ENCODE assay signal across 12 cellular contexts in genomic region chr1:58618303-58618702, GRCh38. TPM values are rescaled to one million over a fixed set of nuclear protein-coding genes. Genes with fewer than 3 reads are reported as not detected.
DNase-seq lines count a peak whose midpoint lies in the region; ATAC-seq, FAIRE-seq and TF ChIP-seq lines count a peak whose summit lies in the region.
"Had no signal": no experiment of that assay in that cellular context is flagged by ENCODE, and none has a peak within 500 bp of the region (broad histone marks: within the 10 kb centered on the region; RNA-seq: fewer than 3 reads in every experiment).

No MANE protein-coding gene starts in this region.

- no peak overlapping the region for H3K18ac ChIP-seq in mesenchymal stem cell (ENCODE audit: low read depth in 1 of 2, low read length in 2 of 2)

- no peak overlapping the region for H3K14ac ChIP-seq in mesenchymal stem cell (ENCODE audit: low read length in 2 of 2)

- no peak overlapping the region for H4K91ac ChIP-seq in mesenchymal stem cell (ENCODE audit: low read length)

- no peak overlapping the region for H2AFZ ChIP-seq in mesenchymal stem cell (ENCODE audit: low read depth, low read length)

- DNase-seq in AML-193 (lab: John Stamatoyannopoulos, UW): peak; percentile 53 to 63
- peak; percentile 28 for DNase-seq in HTR-8/SVneo (ENCODE audit: insufficient read length, low spot score)
- DNase-seq in MCF 10A (ENCODE audit: unreplicated experiment): peak; percentile 99
- peak; percentile 94 for DNase-seq in mesenchymal stem cell
- DNase-seq in stimulated activated CD4-positive, alpha-beta T cell treated with anti-CD3 and anti-CD28 coated beads, Interleukin-15, amount 100 ng/mL, for 24 hours: no peak
- DNase-seq in endodermal cell: no peak
- DNase-seq in germinal center (ENCODE audit: low spot score): no peak
- DNase-seq: activated gamma-delta T cell, NCI-H345 had no signal

- H3K9me3 ChIP-seq in mesenchymal stem cell (ENCODE audit: control insufficient read depth, low read length): no peaks in the 10 kb centered on the region
- H3K9me3 ChIP-seq in endodermal cell (ENCODE audit: control insufficient read depth, low read length): no peaks in the 10 kb centered on the region

- H3K36me3 Mint-ChIP-seq in MCF 10A (ENCODE audit: insufficient read depth, unreplicated experiment) (peaks cover 12% of the 10 kb centered on the region), endodermal cell (ENCODE audit: low read depth) (peaks cover 4% of the 10 kb centered on the region)

- POLR2A ChIA-PET in MCF 10A (lab: Yijun Ruan, JAX): interaction anchor here (0.6 to 4.4 kb wide), 20 partner anchors 9 to 259 kb away, joined by 3 to 36 read pairs (median 6); partner anchors contain the start of genes OMA1 and TACSTD2

- H3K4me3 ChIP-seq in mesenchymal stem cell (ENCODE audit: insufficient read depth in 1 of 2, low read depth in 1 of 2, low read length in 2 of 2): no peak overlapping the region
- no peak overlapping the region for H3K4me3 ChIP-seq in endodermal cell (ENCODE audit: low read length)

- no peak overlapping the region for H3K4ac ChIP-seq in mesenchymal stem cell (ENCODE audit: low read depth in 1 of 2, low read length in 2 of 2)

- no peaks in the 10 kb centered on the region for H3K36me3 ChIP-seq in mesenchymal stem cell (ENCODE audit: control insufficient read depth in 1 of 2, insufficient read depth in 2 of 2, low read depth in 1 of 2, low read length in 2 of 2)
- no peaks in the 10 kb centered on the region for H3K36me3 ChIP-seq in endodermal cell (ENCODE audit: control insufficient read depth, insufficient read depth, low read length)

- H3K27ac ChIP-seq in mesenchymal stem cell (ENCODE audit: low read length, poor library complexity, severe bottlenecking) (no peak overlapping the region), endodermal cell (ENCODE audit: low read depth, low read length) (no peak overlapping the region)

- intact Hi-C loops in MCF 10A (cut with micrococcal nuclease): loop anchor here (1.0 to 2.0 kb wide), 3 partner anchors 34 to 72 kb away; partner anchors contain the start of gene OMA1

- H3K27me3 ChIP-seq in mesenchymal stem cell (ENCODE audit: control insufficient read depth in 1 of 2, insufficient read depth in 1 of 2, low read length in 2 of 2): no peaks in the 10 kb centered on the region
- peaks cover 17% of the 10 kb centered on the region for H3K27me3 ChIP-seq in endodermal cell (ENCODE audit: control insufficient read depth, insufficient read depth, low read length, poor library complexity, severe bottlenecking)

- 49% methylated on average over 2 of the region's 2 CpGs for WGBS in mesenchymal stem cell
- 86 to 95% methylated on average over 2 of the region's 2 CpGs for WGBS in endodermal cell (ENCODE audit: insufficient coverage in 1 of 2, insufficient read length in 1 of 2), 2 experiments

- no TSS peak for BruUV-seq in MCF 10A (replicated peaks; lab: Mats Ljungman, UMichigan)

- no peak overlapping the region for H3K9ac ChIP-seq in mesenchymal stem cell (ENCODE audit: low read length)
- H3K9ac ChIP-seq in endodermal cell (ENCODE audit: extremely low read depth, low read length, poor library complexity, severe bottlenecking): no peak overlapping the region

- H3K4me3 Mint-ChIP-seq in MCF 10A (ENCODE audit: unreplicated experiment) (peak overlapping the region; percentile 24), endodermal cell (no peak overlapping the region)

- no peak overlapping the region for H2AK5ac ChIP-seq in mesenchymal stem cell (ENCODE audit: low read length, severe bottlenecking)

- no peaks in the 10 kb centered on the region for H3K9me3 Mint-ChIP-seq in MCF 10A (ENCODE audit: unreplicated experiment)
- peaks cover 5% of the 10 kb centered on the region for H3K9me3 Mint-ChIP-seq in endodermal cell

- H2BK120ac ChIP-seq in mesenchymal stem cell (ENCODE audit: low read depth, low read length): no peak overlapping the region

- peak overlapping the region; percentile 36 for H4K8ac ChIP-seq in mesenchymal stem cell (ENCODE audit: low read length)

- no peak overlapping the region for H2BK5ac ChIP-seq in mesenchymal stem cell (ENCODE audit: low read depth, low read length, poor library complexity, severe bottlenecking)

- FAIRE-seq in HTR-8/SVneo (lab: Jason Lieb, UNC): peak; percentile 48
- FAIRE-seq: GM18507 had no signal

- no peaks in the 10 kb centered on the region for H3K79me1 ChIP-seq in mesenchymal stem cell (replicated peaks; ENCODE audit: low read length, poor library complexity, severe bottlenecking)

- peak overlapping the region in 1 of 2 experiments; percentile 29 for H3K23ac ChIP-seq in mesenchymal stem cell (ENCODE audit: low read length in 2 of 2)

- CTCF ChIA-PET in MCF 10A (lab: Yijun Ruan, JAX): interaction anchor here (0.6 to 2.9 kb wide), 14 partner anchors 15 to 1387 kb away, joined by 3 to 14 read pairs (median 4); no protein-coding TSS in a partner anchor

- H3K27me3 Mint-ChIP-seq in MCF 10A (ENCODE audit: insufficient read depth, unreplicated experiment) (no peaks in the 10 kb centered on the region), endodermal cell (ENCODE audit: insufficient read depth) (peaks cover 17% of the 10 kb centered on the region)

- no peak overlapping the region for H2BK12ac ChIP-seq in mesenchymal stem cell (ENCODE audit: low read length in 2 of 2)

- TF ChIP-seq CTCF in MCF 10A (IDR thresholded peaks at IDR 0.05; ENCODE audit: unreplicated experiment) (no peak), endodermal cell (conservative IDR thresholded peaks at IDR 0.05) (no peak)

- H3K4me2 ChIP-seq in mesenchymal stem cell (ENCODE audit: low read length, poor library complexity, severe bottlenecking): no peak overlapping the region

- peaks cover 4% of the 10 kb centered on the region for H3K4me1 ChIP-seq in mesenchymal stem cell (ENCODE audit: control insufficient read depth, insufficient read depth, low read depth, low read length)
- peaks cover 10% of the 10 kb centered on the region for H3K4me1 ChIP-seq in endodermal cell (ENCODE audit: control insufficient read depth, insufficient read depth, low read length)

- no peak overlapping the region for H2BK15ac ChIP-seq in mesenchymal stem cell (ENCODE audit: low read depth, poor library complexity, severe bottlenecking)

- ATAC-seq in activated CD4-positive, CD25-positive, alpha-beta regulatory T cell treated with anti-CD3 and anti-CD28 coated beads, Interleukin-2, amount 50 U/mL, for 24 hours: no peak

- H3K4me1 Mint-ChIP-seq in MCF 10A (ENCODE audit: insufficient read depth, unreplicated experiment) (peaks cover 36% of the 10 kb centered on the region), endodermal cell (peaks cover 30% of the 10 kb centered on the region)

- H3K27ac Mint-ChIP-seq in MCF 10A (ENCODE audit: low read depth, unreplicated experiment): peak overlapping the region; percentile 91
- no peak overlapping the region for H3K27ac Mint-ChIP-seq in endodermal cell

RNA-seq across cellular contexts. Expression of gene TACSTD2, which starts 41.3 kb away (rescaled TPM):
- 10.4 and 14.8 TPM in 2 replicates for total RNA-seq in MCF 10A (2022)
- polyA plus RNA-seq in mesenchymal stem cell (2013, experiment 1 of 2): 0.08 TPM
- 0.12 TPM for polyA plus RNA-seq in mesenchymal stem cell (2013, experiment 2 of 2)
- under 1 TPM; 0.46 to 0.51 TPM for total RNA-seq in endodermal cell
- polyA plus RNA-seq in endodermal cell (2013, experiment 1 of 2): 0.39 TPM
- 0.21 TPM for polyA plus RNA-seq in endodermal cell (2013, experiment 2 of 2)
- polyA plus RNA-seq: neural cell had no signal

Comparison
In these comparisons a context has a peak if more than half of its experiments do, and no peak if none do; other contexts are left out.
1. DNase-seq: peak in AML-193 (2 of 2), HTR-8/SVneo (single experiment), MCF 10A (single experiment) and mesenchymal stem cell (single experiment); none in stimulated activated CD4-positive, alpha-beta T cell treated with anti-CD3 and anti-CD28 coated beads, Interleukin-15, amount 100 ng/mL, for 24 hours (single experiment), endodermal cell (single experiment) and germinal center (single experiment).